Comparison of ENCODE assay signal across 1 cellular context in genomic region chr1:234878288-234878687, GRCh38.
TF ChIP-seq lines count a peak whose summit lies in the region.

No MANE protein-coding gene starts in this region.

TF ChIP-seq in HEK293, 187 proteins besides CTCF, POLR2A, EP300 and RAD21 (continued from another document):
- TF ChIP-seq PRDM2 (tag by site-specific recombination; IDR thresholded peaks at IDR 0.05; ENCODE audit: borderline replicate concordance) = no peak
